Comparison of ENCODE assay signal across 8 cellular contexts in genomic region chr9:114619205-114619758, GRCh38. TPM values are rescaled to one million over a fixed set of nuclear protein-coding genes. Genes with fewer than 3 reads are reported as not detected.
A peak's percentile ranks its signal among the peaks of the same experiment; 100 is the strongest.
DNase-seq lines count a peak whose midpoint lies in the region; ATAC-seq and TF ChIP-seq lines count a peak whose summit lies in the region.

No MANE protein-coding gene starts in this region.

- no peak for DNase-seq in activated naive CD8-positive, alpha-beta T cell treated with anti-CD3 and anti-CD28 coated beads for 36 hours
- DNase-seq in NCI-H2081 (lab: John Stamatoyannopoulos, UW), result no peak
- no peak for DNase-seq in NCI-H510A treated with DMSO at 0.1 percent for 48 hours (lab: John Stamatoyannopoulos, UW)
- DNase-seq in amniotic stem cell (lab: John Stamatoyannopoulos, UW), result no peak
- DNase-seq in NCI-H2107 treated with DMSO at 0.1 percent for 48 hours (lab: John Stamatoyannopoulos, UW; ENCODE audit: unreplicated experiment), result no peak

- peak; percentile 57 for ATAC-seq in GM18498 (IDR thresholded peaks at IDR 0.05; ENCODE audit: unreplicated experiment)
- peak; percentile 43 for ATAC-seq in HG02623 (IDR thresholded peaks at IDR 0.05; ENCODE audit: unreplicated experiment)

- peaks cover 26% of the 10 kb centered on the region for H3K4me1 Mint-ChIP-seq in activated naive CD8-positive, alpha-beta T cell treated with anti-CD3 and anti-CD28 coated beads for 36 hours

- H3K27ac ChIP-seq in neutrophil, result peak overlapping the region; percentile 76

- H3K9me3 ChIP-seq in neutrophil, result no peaks in the 10 kb centered on the region

- no peaks in the 10 kb centered on the region for H3K36me3 ChIP-seq in neutrophil

- peak overlapping the region; percentile 63 to 76 for H3K4me3 ChIP-seq in neutrophil (ENCODE audit: low read depth in 1 of 2, low read length in 1 of 2)

- peaks cover 35 to 37% of the 10 kb centered on the region in 2 experiments for H3K4me1 ChIP-seq in neutrophil (ENCODE audit: control insufficient read depth in 1 of 2, insufficient read depth in 1 of 2, low read depth in 1 of 2, low read length in 1 of 2)

- H3K27me3 ChIP-seq in neutrophil, result no peaks in the 10 kb centered on the region

- no peaks in the 10 kb centered on the region for H3K27me3 Mint-ChIP-seq in activated naive CD8-positive, alpha-beta T cell treated with anti-CD3 and anti-CD28 coated beads for 36 hours

- H3K4me3 Mint-ChIP-seq in activated naive CD8-positive, alpha-beta T cell treated with anti-CD3 and anti-CD28 coated beads for 36 hours, result peak overlapping the region; percentile 73

- peaks cover 51% of the 10 kb centered on the region for H3K36me3 Mint-ChIP-seq in activated naive CD8-positive, alpha-beta T cell treated with anti-CD3 and anti-CD28 coated beads for 36 hours

- TF ChIP-seq CTCF in neutrophil (IDR thresholded peaks at IDR 0.05), result no peak

- H3K9me3 Mint-ChIP-seq in activated naive CD8-positive, alpha-beta T cell treated with anti-CD3 and anti-CD28 coated beads for 36 hours, result peaks cover 2% of the 10 kb centered on the region

- H3K27ac Mint-ChIP-seq in activated naive CD8-positive, alpha-beta T cell treated with anti-CD3 and anti-CD28 coated beads for 36 hours, result peak overlapping the region; percentile 81

RNA-seq across cellular contexts. Expression of gene TMEM268, which starts 8.2 kb away (rescaled TPM):
- total RNA-seq in activated naive CD8-positive, alpha-beta T cell treated with anti-CD3 and anti-CD28 coated beads for 36 hours, result 10 to 100 TPM; 28.8 to 29.8 TPM

RNA-seq across cellular contexts. Expression of gene ATP6V1G1, which starts 31.7 kb away (rescaled TPM):
- total RNA-seq in activated naive CD8-positive, alpha-beta T cell treated with anti-CD3 and anti-CD28 coated beads for 36 hours, result 10 to 100 TPM; 41.7 to 41.9 TPM

RNA-seq across cellular contexts. Expression of gene TEX53, which starts 38.3 kb away (rescaled TPM):
- total RNA-seq in activated naive CD8-positive, alpha-beta T cell treated with anti-CD3 and anti-CD28 coated beads for 36 hours, result not detected
